ENCODE assay signal across 1 cellular context in genomic region chr5:96297867-96298266, GRCh38.
TF ChIP-seq lines count a peak whose summit lies in the region.

No MANE protein-coding gene starts in this region.

TF ChIP-seq in HepG2, 621 proteins besides CTCF, POLR2A, EP300 and RAD21 (continued from another document and continues in another):
- TF ChIP-seq ZNF879 (CRISPR knock-in tag; IDR thresholded peaks at IDR 0.05) (no peak), KLF6 (CRISPR knock-in tag; IDR thresholded peaks at IDR 0.05) (peak; percentile 81; the same call in 1 of the 2 replicates), GABPA (IDR thresholded peaks at IDR 0.05; ENCODE audit: low read depth, low read length) (no peak), GABPA (CRISPR knock-in tag; IDR thresholded peaks at IDR 0.05; ENCODE audit: low read depth) (peak; percentile 53; the same call in 1 of the 2 replicates), RBM39 (IDR thresholded peaks at IDR 0.05; ENCODE audit: low read depth, low read length, poor library complexity, severe bottlenecking) (no peak), ZNF549 (CRISPR knock-in tag; IDR thresholded peaks at IDR 0.05) (no peak), SPEN (CRISPR knock-in tag; IDR thresholded peaks at IDR 0.05; ENCODE audit: low read depth) (no peak), PBX3 (CRISPR knock-in tag; IDR thresholded peaks at IDR 0.05; ENCODE audit: borderline replicate concordance) (no peak), PCBP1 (IDR thresholded peaks at IDR 0.05; ENCODE audit: borderline replicate concordance, low read depth, low read length) (no peak), HDAC6 (IDR thresholded peaks at IDR 0.05; ENCODE audit: low read depth, low read length) (no peak), AKNA (CRISPR knock-in tag; IDR thresholded peaks at IDR 0.05; ENCODE audit: borderline replicate concordance) (no peak), DZIP1 (CRISPR knock-in tag; IDR thresholded peaks at IDR 0.05) (no peak), ZNF784 (CRISPR knock-in tag; IDR thresholded peaks at IDR 0.05; ENCODE audit: borderline replicate concordance) (no peak), SATB2 (CRISPR knock-in tag; IDR thresholded peaks at IDR 0.05) (no peak), HHEX (CRISPR knock-in tag; IDR thresholded peaks at IDR 0.05) (peak; percentile 61), ZNF343 (CRISPR knock-in tag; IDR thresholded peaks at IDR 0.05) (no peak), ZNF547 (CRISPR knock-in tag; IDR thresholded peaks at IDR 0.05) (no peak), MBNL3 (CRISPR knock-in tag; conservative IDR thresholded peaks at IDR 0.05) (no peak), ZNF317 (CRISPR knock-in tag; IDR thresholded peaks at IDR 0.05) (peak; percentile 71), ZNF572 (CRISPR knock-in tag; IDR thresholded peaks at IDR 0.05) (no peak), TP53 (CRISPR knock-in tag; conservative IDR thresholded peaks at IDR 0.05) (no peak), ZNF780A (CRISPR knock-in tag; IDR thresholded peaks at IDR 0.05) (no peak; the same call in 1 of the 2 replicates), ZNF839 (CRISPR knock-in tag; IDR thresholded peaks at IDR 0.05; ENCODE audit: borderline replicate concordance) (no peak), TBP (CRISPR knock-in tag; IDR thresholded peaks at IDR 0.05) (no peak), KDM2A (CRISPR knock-in tag; IDR thresholded peaks at IDR 0.05; ENCODE audit: borderline replicate concordance, low read depth) (no peak), THYN1 (CRISPR knock-in tag; IDR thresholded peaks at IDR 0.05; ENCODE audit: borderline replicate concordance, low read depth) (no peak), RFX5 (IDR thresholded peaks at IDR 0.05; ENCODE audit: low read depth, low read length) (no peak), MEIS2 (CRISPR knock-in tag; IDR thresholded peaks at IDR 0.05) (no peak), BCL6 (CRISPR knock-in tag; IDR thresholded peaks at IDR 0.05) (peak; percentile 89), ZNF574 (CRISPR knock-in tag; IDR thresholded peaks at IDR 0.05) (peak; percentile 47; the same call in 1 of the 2 replicates), ZFP62 (CRISPR knock-in tag; IDR thresholded peaks at IDR 0.05) (no peak), ZNF318 (CRISPR knock-in tag; IDR thresholded peaks at IDR 0.05) (no peak), THAP11 (CRISPR knock-in tag; IDR thresholded peaks at IDR 0.05) (peak; percentile 81), DMAP1 (CRISPR knock-in tag; IDR thresholded peaks at IDR 0.05) (peak; percentile 71; the same call in 1 of the 2 replicates), ZNF354B (CRISPR knock-in tag; IDR thresholded peaks at IDR 0.05) (no peak), TMF1 (CRISPR knock-in tag; IDR thresholded peaks at IDR 0.05; ENCODE audit: low read depth) (no peak), ATF1 (CRISPR knock-in tag; IDR thresholded peaks at IDR 0.05) (peak; percentile 63), MTF2 (CRISPR knock-in tag; IDR thresholded peaks at IDR 0.05; ENCODE audit: borderline replicate concordance) (no peak), ZNF619 (CRISPR knock-in tag; IDR thresholded peaks at IDR 0.05) (no peak), SP5 (CRISPR knock-in tag; IDR thresholded peaks at IDR 0.05; ENCODE audit: borderline replicate concordance, low read depth) (no peak), MAFK (conservative IDR thresholded peaks at IDR 0.05 in 1 of 2, IDR thresholded peaks at IDR 0.05 in 1 of 2; ENCODE audit: low read length in 2 of 2) (no peak), POGK (CRISPR knock-in tag; conservative IDR thresholded peaks at IDR 0.05) (peak; percentile 90)
